In the genomic region with DNA sequence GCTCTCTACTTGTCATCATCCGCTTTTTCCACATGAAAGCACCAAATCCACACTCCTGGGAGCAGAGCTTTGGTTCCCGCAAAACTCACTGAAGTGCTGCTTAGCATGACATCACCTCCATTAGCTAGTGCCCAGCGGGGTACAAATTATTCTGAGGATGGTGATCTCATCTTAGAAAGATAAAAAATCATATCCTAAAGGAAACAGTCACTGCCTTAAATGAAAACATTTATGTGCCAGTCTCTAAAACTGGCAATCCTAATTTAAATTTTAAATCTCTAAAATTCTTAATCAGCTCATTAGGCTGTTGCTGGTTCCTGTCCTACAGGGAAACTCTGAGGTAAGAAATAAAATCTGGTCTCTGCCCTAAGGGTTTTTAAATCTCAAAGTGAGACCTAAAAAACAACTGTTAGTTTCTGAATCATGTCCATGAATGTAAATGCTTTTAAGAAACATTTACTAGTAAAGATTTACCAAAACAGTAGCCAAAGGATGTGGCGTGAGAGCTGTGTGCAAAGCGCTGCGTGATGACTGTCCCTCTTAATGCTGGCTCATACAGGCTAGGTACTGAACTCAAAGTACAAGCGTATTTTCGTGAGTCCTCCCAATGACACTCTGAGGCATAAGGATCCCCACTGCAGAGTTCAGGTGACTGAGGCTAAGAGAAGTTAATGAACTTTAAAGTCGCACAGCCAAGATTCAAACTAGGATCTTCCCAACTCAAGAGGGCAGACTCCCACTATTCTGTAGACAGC, we compare ENCODE assay signal across 1 cellular context.
TF ChIP-seq lines count a peak whose summit lies in the region.

No MANE protein-coding gene starts in this region.

TF ChIP-seq in K562, 482 proteins besides CTCF, POLR2A, EP300 and RAD21 (continued from another document):
- no peak for TF ChIP-seq DMBX1 (CRISPR knock-in tag; IDR thresholded peaks at IDR 0.05; ENCODE audit: borderline replicate concordance)
- no peak for TF ChIP-seq ZNF445 (CRISPR knock-in tag; IDR thresholded peaks at IDR 0.05; ENCODE audit: low read depth)
- no peak for TF ChIP-seq ZSCAN29 (IDR thresholded peaks at IDR 0.05)
